ENCODE assay signal across 11 cellular contexts in genomic region chr19:7921955-7922840, GRCh38. TPM values are rescaled to one million over a fixed set of nuclear protein-coding genes. Genes with fewer than 3 reads are reported as not detected.
DNase-seq lines count a peak whose midpoint lies in the region; ATAC-seq and TF ChIP-seq lines count a peak whose summit lies in the region.
"Had no signal": no experiment of that assay in that cellular context is flagged by ENCODE, and none has a peak within 500 bp of the region (broad histone marks: within the 10 kb centered on the region; RNA-seq: fewer than 3 reads in every experiment).

No MANE protein-coding gene starts in this region.

- H3K9me3 ChIP-seq in A673 (ENCODE audit: low read depth, low read length, poor library complexity, severe bottlenecking) (no peaks in the 10 kb centered on the region), PC-9 (ENCODE audit: insufficient read depth, low read depth) (no peaks in the 10 kb centered on the region)

- H3K4me3 ChIP-seq in A673 (ENCODE audit: low read depth, low read length, poor library complexity, severe bottlenecking) (no peak overlapping the region), PC-9 (no peak overlapping the region)

- H3K4me3 Mint-ChIP-seq in HFFc6 (no peak overlapping the region), neural crest cell (peak overlapping the region; percentile 89)
- peak overlapping the region; percentile 40 to 67 for H3K4me3 Mint-ChIP-seq in effector memory CD8-positive, alpha-beta T cell

- POLR2A ChIA-PET in A673 (lab: Charles Lee; ENCODE audit: low non-redundant PET) (no interaction called here), PC-9 (lab: Charles Lee; ENCODE audit: unreplicated experiment) (no interaction called here)

- no peaks in the 10 kb centered on the region for H3K9me2 ChIP-seq in PC-9 (ENCODE audit: insufficient read depth)

- H3K36me3 Mint-ChIP-seq in HFFc6 (ENCODE audit: low read depth) (no peaks in the 10 kb centered on the region), neural crest cell (ENCODE audit: low read depth) (no peaks in the 10 kb centered on the region)
- peaks cover 34% of the 10 kb centered on the region for H3K36me3 Mint-ChIP-seq in effector memory CD8-positive, alpha-beta T cell (ENCODE audit: insufficient read depth)

- no peaks in the 10 kb centered on the region for H3K9me3 Mint-ChIP-seq in HFFc6
- no peaks in the 10 kb centered on the region for H3K9me3 Mint-ChIP-seq in effector memory CD8-positive, alpha-beta T cell
- no peaks in the 10 kb centered on the region for H3K9me3 Mint-ChIP-seq in neural crest cell

- H3F3A ChIP-seq in PC-9 (ENCODE audit: insufficient read depth, low read depth) = peaks cover 42% of the 10 kb centered on the region

- H3K79me2 ChIP-seq in PC-9 (ENCODE audit: low read depth) = 0 out of 2 replicates have a peak, but pooled peaks cover 5% of the 10 kb centered on the region

- ATAC-seq in effector memory CD8-positive, alpha-beta T cell (replicated peaks) = no peak

- H2AFZ ChIP-seq in PC-9 = no peak overlapping the region

- intact Hi-C loops in A673 (cut with micrococcal nuclease; ENCODE audit: unreplicated experiment) (loop anchor here (5.0 kb wide), 1 partner anchor 50 kb away; the partner anchor contains the start of gene PRR36), PC-9 (cut with micrococcal nuclease; ENCODE audit: unreplicated experiment) (loop anchor here (2.0 to 10.0 kb wide), 2 partner anchors 51 to 247 kb away; partner anchors contain the start of gene MCEMP1)

- BruUV-seq in A673 (replicated peaks; lab: Mats Ljungman, UMichigan) (TSS peak; percentile 49), PC-9 (replicated peaks; lab: Mats Ljungman, UMichigan) (no TSS peak)

- TF ChIP-seq CTCF in A673 (conservative IDR thresholded peaks at IDR 0.05; ENCODE audit: low read depth, low read length) = no peak
- peak; percentile 26; the same call in 1 of the 2 replicates for TF ChIP-seq CTCF in HFFc6 (IDR thresholded peaks at IDR 0.05)
- no peak for TF ChIP-seq CTCF in neural crest cell (conservative IDR thresholded peaks at IDR 0.05)
- no peak for TF ChIP-seq CTCF in PC-9 (conservative IDR thresholded peaks at IDR 0.05)

- peaks cover 47% of the 10 kb centered on the region for H3K4me1 ChIP-seq in A673 (ENCODE audit: insufficient read depth, low read length, poor library complexity, severe bottlenecking)
- peaks cover 23% of the 10 kb centered on the region for H3K4me1 ChIP-seq in PC-9 (replicated peaks; ENCODE audit: insufficient read depth)

- no peaks in the 10 kb centered on the region; the same call in 1 of the 2 replicates for H4K20me1 ChIP-seq in PC-9 (ENCODE audit: insufficient read depth)

- H3K27ac Mint-ChIP-seq in HFFc6 (no peak overlapping the region), neural crest cell (ENCODE audit: unreplicated experiment) (no peak overlapping the region)
- peak overlapping the region in 1 of 2 donors; percentile 61 for H3K27ac Mint-ChIP-seq in effector memory CD8-positive, alpha-beta T cell

- CTCF ChIA-PET in A673 (lab: Charles Lee) = interaction anchor here (2.5 kb wide), 1 partner anchor 22 kb away, joined by 10 read pairs; the partner anchor contains the start of gene TIMM44
- CTCF ChIA-PET in PC-9 (lab: Charles Lee) = no interaction called here

- H3K27me3 Mint-ChIP-seq in HFFc6 (ENCODE audit: insufficient read depth) (peaks cover 2% of the 10 kb centered on the region), neural crest cell (ENCODE audit: low read depth) (peaks cover 33% of the 10 kb centered on the region)
- peaks cover 0 to 19% of the 10 kb centered on the region in 2 donors for H3K27me3 Mint-ChIP-seq in effector memory CD8-positive, alpha-beta T cell

- H3K36me3 ChIP-seq in A673 (ENCODE audit: insufficient read depth, low read length, poor library complexity, severe bottlenecking) (peaks cover 15% of the 10 kb centered on the region), PC-9 (ENCODE audit: low read depth) (no peaks in the 10 kb centered on the region)

- DNase-seq in A673 (ENCODE audit: low spot score) = no peak
- DNase-seq in HFFc6 = no peak
- no peak for DNase-seq in effector memory CD8-positive, alpha-beta T cell
- DNase-seq in neural crest cell (ENCODE audit: low read depth, low spot score) = no peak
- DNase-seq in SHP77 (lab: John Stamatoyannopoulos, UW) = no peak
- no peak for DNase-seq in PC-9
- DNase-seq in putamen (ENCODE audit: low spot score) = no peak
- DNase-seq in DMS79 treated with DMSO at 0.1 percent for 48 hours (lab: John Stamatoyannopoulos, UW) = no peak
- DNase-seq: NCI-H446 had no signal

- H3K27me3 ChIP-seq in A673 (replicated peaks; ENCODE audit: insufficient read depth, low read depth, low read length, poor library complexity) (no peaks in the 10 kb centered on the region), PC-9 (ENCODE audit: insufficient read depth, low read depth) (peaks cover 2% of the 10 kb centered on the region)

- H3K4me1 Mint-ChIP-seq in HFFc6 (ENCODE audit: low read depth) = peaks cover 12% of the 10 kb centered on the region
- peaks cover 26 to 34% of the 10 kb centered on the region in 2 donors for H3K4me1 Mint-ChIP-seq in effector memory CD8-positive, alpha-beta T cell (ENCODE audit: low read depth in 2 of 2)
- H3K4me1 Mint-ChIP-seq in neural crest cell = peaks cover 22% of the 10 kb centered on the region

- H3K27ac ChIP-seq in A673 (ENCODE audit: low read depth, low read length, poor library complexity, severe bottlenecking) = no peak overlapping the region
- H3K27ac ChIP-seq in PC-9 = no peak overlapping the region
- H3K27ac ChIP-seq: SK-N-MC had no signal

- H3K4me2 ChIP-seq in PC-9 = no peak overlapping the region

RNA-seq across cellular contexts. Expression of gene SNAPC2, which starts 2.1 kb away (rescaled TPM):
- total RNA-seq in A673 (2021) = 30.2 and 34.4 TPM in 2 replicates
- total RNA-seq in HFFc6 (2021; fragmentation: NEBNext Ultra II Directional; extraction: Animal tissue kit (Norgen Biotek cat#: 25700)) = 10 to 100 TPM; 22.3 to 27.1 (median 25.2) TPM
- 19.1 and 19.5 TPM in 2 replicates for total RNA-seq in neural crest cell
- 37.5 and 42.1 TPM in 2 replicates for total RNA-seq in PC-9 (2021)

RNA-seq across cellular contexts. Expression of gene CTXN1, which starts 3.7 kb away (rescaled TPM):
- total RNA-seq in A673 (2021) = 71.7 and 85.5 TPM in 2 replicates
- 10 to 100 TPM in 2 of 6 experiments, 1 to 10 TPM in 4; 5.0 to 14.0 (median 5.4) TPM for total RNA-seq in HFFc6 (2021; fragmentation: NEBNext Ultra II Directional; extraction: Animal tissue kit (Norgen Biotek cat#: 25700))
- total RNA-seq in neural crest cell = 129 and 130 TPM in 2 replicates
- total RNA-seq in PC-9 (2021) = 54.5 and 71.2 TPM in 2 replicates

RNA-seq across cellular contexts. Expression of gene TGFBR3L, which starts 7.6 kb away (rescaled TPM):
- total RNA-seq in A673 (2021) (1.4 and 1.6 TPM in 2 replicates), neural crest cell (0.32 and 0.44 TPM in 2 replicates), PC-9 (2021) (2.0 and 2.3 TPM in 2 replicates)
- total RNA-seq in HFFc6 (2021; fragmentation: NEBNext Ultra II Directional; extraction: Animal tissue kit (Norgen Biotek cat#: 25700)) = 10 to 100 TPM in 2 of 6 experiments, 1 to 10 TPM in 4; 4.5 to 12.0 (median 7.7) TPM
- total RNA-seq: mesenteric fat pad had no signal

RNA-seq across cellular contexts. Expression of gene MAP2K7, which starts 18.5 kb away (rescaled TPM):
- total RNA-seq in A673 (2021) (46.1 and 46.7 TPM in 2 replicates), neural crest cell (48.1 and 50.7 TPM in 2 replicates), PC-9 (2021) (52.4 and 54.0 TPM in 2 replicates)
- total RNA-seq in HFFc6 (2021; fragmentation: NEBNext Ultra II Directional; extraction: Animal tissue kit (Norgen Biotek cat#: 25700)) = 10 to 100 TPM; 21.7 to 25.8 (median 22.8) TPM

RNA-seq across cellular contexts. Expression of gene TIMM44, which starts 21.3 kb away (rescaled TPM):
- total RNA-seq in A673 (2021) = 153 and 169 TPM in 2 replicates
- total RNA-seq in HFFc6 (2021; fragmentation: NEBNext Ultra II Directional; extraction: Animal tissue kit (Norgen Biotek cat#: 25700)) = 10 to 100 TPM; 42.9 to 53.5 (median 46.1) TPM
- total RNA-seq in neural crest cell = 95.9 and 97.6 TPM in 2 replicates
- total RNA-seq in PC-9 (2021) = 72.8 and 74.6 TPM in 2 replicates
